In genomic region chr20:10603378-10603777, GRCh38 we compare ENCODE assay signal across 12 cellular contexts.
A peak's percentile ranks its signal among the peaks of the same experiment; 100 is the strongest.
DNase-seq lines count a peak whose midpoint lies in the region; ATAC-seq and TF ChIP-seq lines count a peak whose summit lies in the region.
"Had no signal": no experiment of that assay in that cellular context is flagged by ENCODE, and none has a peak within 500 bp of the region (broad histone marks: within the 10 kb centered on the region; RNA-seq: fewer than 3 reads in every experiment).

No MANE protein-coding gene starts in this region.

- H3F3A ChIP-seq in neural progenitor cell (ENCODE audit: low read depth) = peaks cover 21% of the 10 kb centered on the region

- H3K9me3 Mint-ChIP-seq in chondrocyte (ENCODE audit: low read depth) (peaks cover 2% of the 10 kb centered on the region), neural progenitor cell (peaks cover 3% of the 10 kb centered on the region)
- H3K9me3 Mint-ChIP-seq: T-helper 1 cell treated with Interleukin-12 subunit alpha and Interleukin-12 subunit beta and Interleukin-4 antibody, amounts not matched to agents 30 μg/mL and 1 μg/mL, for 36 hours had no signal

- H3K79me2 ChIP-seq in neural progenitor cell (ENCODE audit: low read depth) = no peaks in the 10 kb centered on the region

- H4K20me1 ChIP-seq in neural progenitor cell (ENCODE audit: low read depth) = no peaks in the 10 kb centered on the region

- peak overlapping the region; percentile 96 for H3K27ac Mint-ChIP-seq in chondrocyte (ENCODE audit: unreplicated experiment)
- peak overlapping the region; percentile 84 for H3K27ac Mint-ChIP-seq in neural progenitor cell
- H3K27ac Mint-ChIP-seq: B cell; T-helper 1 cell treated with Interleukin-12 subunit alpha and Interleukin-12 subunit beta and Interleukin-4 antibody, amounts not matched to agents 30 μg/mL and 1 μg/mL, for 36 hours had no signal

- DNase-seq in heart left ventricle (no peak), cardiac septum (ENCODE audit: low spot score) (no peak), chondrocyte (ENCODE audit: low spot score) (no peak), neural progenitor cell (ENCODE audit: low spot score) (no peak), upper lobe of left lung (no peak), DMS53 (lab: John Stamatoyannopoulos, UW) (no peak), medulla oblongata (ENCODE audit: extremely low spot score) (no peak), amniotic stem cell (lab: John Stamatoyannopoulos, UW) (no peak)
- DNase-seq: caudate nucleus, NCI-H2081 treated with DMSO at 0.1 percent for 48 hours had no signal

- intact Hi-C loops in heart left ventricle (cut with DNase I) (loop anchor here in 2 of 10 donors (5.0 kb wide), 2 partner anchors 41 to 46 kb away; no protein-coding TSS in a partner anchor), cardiac septum (cut with DNase I) (no loop called here)

- ATAC-seq in heart left ventricle (no peak), upper lobe of left lung (ENCODE audit: low FRiP score in 2 of 2) (no peak)

- peak overlapping the region; percentile 13 for H3K4me3 Mint-ChIP-seq in chondrocyte (ENCODE audit: unreplicated experiment)
- no peak overlapping the region for H3K4me3 Mint-ChIP-seq in neural progenitor cell
- H3K4me3 Mint-ChIP-seq: B cell; T-helper 1 cell treated with Interleukin-12 subunit alpha and Interleukin-12 subunit beta and Interleukin-4 antibody, amounts not matched to agents 30 μg/mL and 1 μg/mL, for 36 hours had no signal

- TF ChIP-seq POLR2A in heart left ventricle (IDR thresholded peaks at IDR 0.05) (no peak), upper lobe of left lung (IDR thresholded peaks at IDR 0.05) (no peak)

- H3K27me3 ChIP-seq in heart left ventricle (no peaks in the 10 kb centered on the region), neural progenitor cell (no peaks in the 10 kb centered on the region), upper lobe of left lung (no peaks in the 10 kb centered on the region)

- TF ChIP-seq CTCF in heart left ventricle (IDR thresholded peaks at IDR 0.05) (no peak), chondrocyte (IDR thresholded peaks at IDR 0.05) (no peak), neural progenitor cell (IDR thresholded peaks at IDR 0.05) (no peak), upper lobe of left lung (IDR thresholded peaks at IDR 0.05) (no peak)

- H3K36me3 Mint-ChIP-seq in chondrocyte (ENCODE audit: low read depth) (peaks cover 3% of the 10 kb centered on the region), neural progenitor cell (peaks cover 19% of the 10 kb centered on the region)

- no peak overlapping the region for H2AFZ ChIP-seq in neural progenitor cell (replicated peaks)

- WGBS in heart left ventricle, 4 donors = 90 to 93% (median 91%) methylated on average over 4 of the region's 4 CpGs
- WGBS in upper lobe of left lung, 2 donors = 84 to 86% methylated on average over 4 of the region's 4 CpGs

- H3K36me3 ChIP-seq in heart left ventricle = peaks cover 0 to 5% (median 0%) of the 10 kb centered on the region in 9 donors
- H3K36me3 ChIP-seq in neural progenitor cell = no peaks in the 10 kb centered on the region
- peaks cover 0 to 4% (median 0%) of the 10 kb centered on the region in 4 donors for H3K36me3 ChIP-seq in upper lobe of left lung

- no peak overlapping the region for H3K4me2 ChIP-seq in neural progenitor cell

- H3K27me3 Mint-ChIP-seq in chondrocyte (ENCODE audit: low read depth) = no peaks in the 10 kb centered on the region
- peaks cover 4% of the 10 kb centered on the region for H3K27me3 Mint-ChIP-seq in neural progenitor cell (ENCODE audit: insufficient read depth, low read depth)
- H3K27me3 Mint-ChIP-seq: B cell had no signal

- no peak overlapping the region for H3K9ac ChIP-seq in neural progenitor cell

- H3K4me1 ChIP-seq in heart left ventricle (peaks cover 0 to 37% (median 8%) of the 10 kb centered on the region in 12 donors), neural progenitor cell (peaks cover 34% of the 10 kb centered on the region), upper lobe of left lung (peaks cover 6 to 16% (median 11%) of the 10 kb centered on the region in 4 donors)

- peaks cover 0 to 11% (median 0%) of the 10 kb centered on the region in 12 donors for H3K9me3 ChIP-seq in heart left ventricle
- no peaks in the 10 kb centered on the region for H3K9me3 ChIP-seq in neural progenitor cell (ENCODE audit: low read depth)
- no peaks in the 10 kb centered on the region for H3K9me3 ChIP-seq in upper lobe of left lung

- H3K4me1 Mint-ChIP-seq in chondrocyte (ENCODE audit: low read depth) (peaks cover 72% of the 10 kb centered on the region), neural progenitor cell (peaks cover 37% of the 10 kb centered on the region)
- H3K4me1 Mint-ChIP-seq: B cell had no signal

- H3K4me3 ChIP-seq in heart left ventricle (no peak overlapping the region), neural progenitor cell (no peak overlapping the region), upper lobe of left lung (no peak overlapping the region)

- H3K27ac ChIP-seq in heart left ventricle (peak overlapping the region in 11 of 12 donors; percentile 48 to 77 (median 72)), neural progenitor cell (no peak overlapping the region), upper lobe of left lung (peak overlapping the region in 3 of 4 donors; percentile 57 to 65 (median 60))

- TF ChIP-seq EP300 in upper lobe of left lung (IDR thresholded peaks at IDR 0.05) = no peak
